14 cellular contexts compared by ENCODE assay signal in the genomic region with DNA sequence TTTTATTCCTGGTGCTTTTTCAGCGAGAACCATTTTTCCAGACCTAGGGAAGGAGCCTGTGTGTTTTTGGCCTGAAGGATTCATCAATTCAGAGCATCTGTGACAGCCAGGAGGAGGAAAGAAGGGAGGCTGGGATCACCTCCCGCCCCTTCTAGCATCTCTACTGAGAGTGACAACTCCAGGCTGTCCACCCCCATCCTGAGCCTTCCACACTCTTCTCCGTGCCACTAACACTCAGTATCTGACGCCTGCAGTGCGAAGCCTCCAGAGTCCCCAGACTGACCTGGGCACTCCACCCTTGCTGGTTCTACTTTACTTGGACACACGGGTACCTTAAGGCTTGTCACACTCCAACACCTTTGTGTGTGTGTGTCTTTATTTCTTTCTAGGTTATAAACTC. TPM values are rescaled to one million over a fixed set of nuclear protein-coding genes. Genes with fewer than 3 reads are reported as not detected.
DNase-seq lines count a peak whose midpoint lies in the region; ATAC-seq and TF ChIP-seq lines count a peak whose summit lies in the region.
"Had no signal": no experiment of that assay in that cellular context is flagged by ENCODE, and none has a peak within 500 bp of the region (broad histone marks: within the 10 kb centered on the region; RNA-seq: fewer than 3 reads in every experiment).

No MANE protein-coding gene starts in this region.

- peaks cover 9 to 17% of the 10 kb centered on the region in 2 experiments; a peak in 3 of 4 replicates for H3K4me1 ChIP-seq in SK-N-SH (ENCODE audit: control insufficient read depth in 1 of 2, insufficient read depth in 2 of 2, low read depth in 1 of 2, low read length in 1 of 2)
- no peaks in the 10 kb centered on the region for H3K4me1 ChIP-seq in colonic mucosa
- H3K4me1 ChIP-seq in hepatocyte (ENCODE audit: insufficient read depth) = peaks cover 7% of the 10 kb centered on the region
- H3K4me1 ChIP-seq: Caco-2 had no signal

- POLR2A ChIA-PET in SK-N-SH (lab: Yijun Ruan, JAX) = no interaction called here

- TF ChIP-seq EP300 in SK-N-SH (IDR thresholded peaks at IDR 0.05; ENCODE audit: borderline replicate concordance in 1 of 2, low read depth in 1 of 2, low read length in 1 of 2) = no peak

- TF ChIP-seq CTCF in SK-N-SH (IDR thresholded peaks at IDR 0.05) (no peak), colonic mucosa (IDR thresholded peaks at IDR 0.05) (no peak), hepatocyte (IDR thresholded peaks at IDR 0.05; ENCODE audit: poor library complexity) (no peak)

- ATAC-seq in SK-N-SH treated with all-trans-retinoic acid at 6 μM for 48 hours = peak; percentile 20; the same call in 1 of the 3 replicates
- ATAC-seq in GM18870 (IDR thresholded peaks at IDR 0.05; ENCODE audit: unreplicated experiment) = no peak
- ATAC-seq: GM23338 had no signal

- no peak for TF ChIP-seq RAD21 in SK-N-SH (IDR thresholded peaks at IDR 0.05; ENCODE audit: low read length)

- no peaks in the 10 kb centered on the region for H3K79me2 ChIP-seq in SK-N-SH (ENCODE audit: insufficient read depth)
- peaks cover 17% of the 10 kb centered on the region for H3K79me2 ChIP-seq in hepatocyte

- intact Hi-C loops in colonic mucosa (cut with DNase I) = no loop called here

- H3K36me3 ChIP-seq in SK-N-SH (replicated peaks in 1 of 2; ENCODE audit: control insufficient read depth in 1 of 2, insufficient read depth in 2 of 2, low read length in 1 of 2) (peaks cover 3 to 10% of the 10 kb centered on the region in 2 experiments), colonic mucosa (no peaks in the 10 kb centered on the region), hepatocyte (replicated peaks; ENCODE audit: insufficient read depth, low read depth) (no peaks in the 10 kb centered on the region)
- H3K36me3 ChIP-seq: BLaER1 had no signal

- H3K9ac ChIP-seq in SK-N-SH (no peak overlapping the region), colonic mucosa (ENCODE audit: low read depth in 2 of 2, low read length in 2 of 2) (no peak overlapping the region)
- H3K9ac ChIP-seq: BLaER1 had no signal

- H3K9me3 ChIP-seq in SK-N-SH (no peaks in the 10 kb centered on the region), colonic mucosa (no peaks in the 10 kb centered on the region), hepatocyte (ENCODE audit: low read depth) (no peaks in the 10 kb centered on the region)
- H3K9me3 ChIP-seq: BLaER1, Caco-2 had no signal

- no peak overlapping the region for H3K4me2 ChIP-seq in SK-N-SH
- no peak overlapping the region for H3K4me2 ChIP-seq in hepatocyte
- H3K4me2 ChIP-seq: BLaER1 had no signal

- H3K27ac ChIP-seq in SK-N-SH (ENCODE audit: low read depth in 2 of 2, low read length in 1 of 2) (no peak overlapping the region; a peak in 1 of 4 replicates), colonic mucosa (no peak overlapping the region), hepatocyte (no peak overlapping the region)
- H3K27ac ChIP-seq: BLaER1 had no signal

- no peaks in the 10 kb centered on the region for H3F3A ChIP-seq in SK-N-SH (replicated peaks; ENCODE audit: insufficient read depth)

- no peak overlapping the region for H3K4me3 ChIP-seq in SK-N-SH (ENCODE audit: low read depth in 2 of 2, low read length in 1 of 2)
- H3K4me3 ChIP-seq in colonic mucosa = no peak overlapping the region
- no peak overlapping the region for H3K4me3 ChIP-seq in hepatocyte
- H3K4me3 ChIP-seq: BLaER1, GM23338 had no signal

- 83% methylated on average over 6 of the region's 6 CpGs for WGBS in SK-N-SH (ENCODE audit: low lambda C conversion rate)
- 76% methylated on average over 6 of the region's 6 CpGs for WGBS in hepatocyte (ENCODE audit: low lambda C conversion rate, missing lambda C conversion rate)

- H4K20me1 ChIP-seq in SK-N-SH (ENCODE audit: insufficient read depth) (no peaks in the 10 kb centered on the region), hepatocyte (ENCODE audit: insufficient read depth, poor library complexity, severe bottlenecking) (peaks cover 7% of the 10 kb centered on the region)
- H4K20me1 ChIP-seq: BLaER1 had no signal

- CTCF ChIA-PET in SK-N-SH (lab: Yijun Ruan, JAX) = no interaction called here

- no peaks in the 10 kb centered on the region for H3K27me3 ChIP-seq in SK-N-SH (ENCODE audit: insufficient read depth)
- no peaks in the 10 kb centered on the region for H3K27me3 ChIP-seq in colonic mucosa
- no peaks in the 10 kb centered on the region for H3K27me3 ChIP-seq in hepatocyte
- H3K27me3 ChIP-seq: BLaER1 had no signal

- H3K9me2 ChIP-seq in SK-N-SH (no peaks in the 10 kb centered on the region), hepatocyte (replicated peaks; ENCODE audit: insufficient read depth) (no peaks in the 10 kb centered on the region)

- DNase-seq in SK-N-SH = no peak
- peak; percentile 11 for DNase-seq in colonic mucosa
- DNase-seq in hepatocyte (ENCODE audit: low spot score) = peak; percentile 1
- DNase-seq in putamen (ENCODE audit: low spot score) = peak; percentile 23
- DNase-seq in stimulated activated CD4-positive, alpha-beta T cell treated with anti-CD3 and anti-CD28 coated beads, Interleukin-2, amount 100 ng/mL, for 24 hours = no peak
- DNase-seq: 8988T; AML-193; Caco-2; CD8-positive, alpha-beta memory T cell; H7 had no signal

- H2AFZ ChIP-seq in SK-N-SH (ENCODE audit: low read depth) (no peak overlapping the region), hepatocyte (no peak overlapping the region)
- H2AFZ ChIP-seq: GM23338 had no signal

TF ChIP-seq in SK-N-SH treated with all-trans-retinoic acid at 6 μM for 48 hours, 23 proteins besides CTCF, POLR2A, EP300 and RAD21:
- TF ChIP-seq ISL1 (CRISPR knock-in tag; IDR thresholded peaks at IDR 0.05) = no peak
- no peak for TF ChIP-seq ESRRG (CRISPR knock-in tag; IDR thresholded peaks at IDR 0.05)

TF ChIP-seq in SK-N-SH, 30 proteins besides CTCF, POLR2A, EP300 and RAD21:
- TF ChIP-seq JUND (IDR thresholded peaks at IDR 0.05) (no peak), FOXJ3 (CRISPR knock-in tag; IDR thresholded peaks at IDR 0.05) (no peak), MEF2A (IDR thresholded peaks at IDR 0.05; ENCODE audit: borderline replicate concordance, low read depth) (no peak), EZH2phosphoT487 (IDR thresholded peaks at IDR 0.05; ENCODE audit: borderline replicate concordance, low read depth) (no peak)
- TF ChIP-seq, protein P1, sequence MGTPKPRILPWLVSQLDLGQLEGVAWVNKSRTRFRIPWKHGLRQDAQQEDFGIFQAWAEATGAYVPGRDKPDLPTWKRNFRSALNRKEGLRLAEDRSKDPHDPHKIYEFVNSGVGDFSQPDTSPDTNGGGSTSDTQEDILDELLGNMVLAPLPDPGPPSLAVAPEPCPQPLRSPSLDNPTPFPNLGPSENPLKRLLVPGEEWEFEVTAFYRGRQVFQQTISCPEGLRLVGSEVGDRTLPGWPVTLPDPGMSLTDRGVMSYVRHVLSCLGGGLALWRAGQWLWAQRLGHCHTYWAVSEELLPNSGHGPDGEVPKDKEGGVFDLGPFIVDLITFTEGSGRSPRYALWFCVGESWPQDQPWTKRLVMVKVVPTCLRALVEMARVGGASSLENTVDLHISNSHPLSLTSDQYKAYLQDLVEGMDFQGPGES (IDR thresholded peaks at IDR 0.05; ENCODE audit: low read depth, low read length) = no peak
- TF ChIP-seq, protein P2, sequence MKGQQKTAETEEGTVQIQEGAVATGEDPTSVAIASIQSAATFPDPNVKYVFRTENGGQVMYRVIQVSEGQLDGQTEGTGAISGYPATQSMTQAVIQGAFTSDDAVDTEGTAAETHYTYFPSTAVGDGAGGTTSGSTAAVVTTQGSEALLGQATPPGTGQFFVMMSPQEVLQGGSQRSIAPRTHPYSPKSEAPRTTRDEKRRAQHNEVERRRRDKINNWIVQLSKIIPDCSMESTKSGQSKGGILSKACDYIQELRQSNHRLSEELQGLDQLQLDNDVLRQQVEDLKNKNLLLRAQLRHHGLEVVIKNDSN (IDR thresholded peaks at IDR 0.05; ENCODE audit: borderline replicate concordance, low read depth) = no peak

RNA-seq across cellular contexts. Expression of a gene that starts 15.8 kb away (rescaled TPM):
- polyA plus RNA-seq in SK-N-SH (2012; rRNA removed) (2.5 and 2.9 TPM in 2 replicates), hepatocyte (13.2 and 21.4 TPM in 2 replicates)
- polyA plus RNA-seq in SK-N-SH (2012; cell fraction: cytosol; rRNA removed) = 2.9 and 3.1 TPM in 2 replicates
- polyA plus RNA-seq in SK-N-SH (2012; cell fraction: nucleus; rRNA removed) = 2.2 and 3.7 TPM in 2 replicates
- total RNA-seq in colonic mucosa (1 to 10 TPM in 1 of 2 donors, under 1 TPM in 1; 0.67 to 3.2 TPM), hepatocyte (46.1 and 48.6 TPM in 2 replicates)
- polyA plus RNA-seq: CD8-positive, alpha-beta memory T cell had no signal

Comparison
In these comparisons a context has a peak if more than half of its experiments do, and no peak if none do; other contexts are left out.
1. DNase-seq: peak in colonic mucosa (single experiment), hepatocyte (single experiment) and putamen (single experiment); none in SK-N-SH (single experiment) and stimulated activated CD4-positive, alpha-beta T cell treated with anti-CD3 and anti-CD28 coated beads, Interleukin-2, amount 100 ng/mL, for 24 hours (0 of 2).
2. RNA of a gene that starts 15.8 kb away (total RNA-seq): 46.1 to 48.6 TPM in hepatocyte; 0.67 to 3.2 TPM in colonic mucosa; every median in the first group is over 10 times any median in the second.